In the genomic region with DNA sequence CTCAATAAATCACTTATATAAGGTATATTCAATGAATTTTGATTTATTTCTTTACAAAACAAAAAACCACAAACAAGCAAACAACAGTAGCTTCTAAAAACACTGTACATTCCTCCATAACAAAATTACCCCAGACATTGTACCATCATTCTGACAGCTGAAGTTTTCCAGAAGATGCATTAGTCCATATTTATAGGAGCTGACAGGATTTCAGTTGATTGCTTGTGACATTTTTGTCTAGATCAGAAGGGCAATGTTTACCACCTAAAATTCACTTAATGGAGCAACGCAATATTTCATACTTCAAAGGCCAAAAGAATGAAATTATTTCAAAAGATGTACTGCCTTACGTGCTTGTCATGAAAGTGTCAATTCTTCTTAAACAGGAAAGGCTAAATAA, we compare ENCODE assay signal across 24 cellular contexts.
"Had no signal": no experiment of that assay in that cellular context is flagged by ENCODE, and none has a peak within 500 bp of the region (broad histone marks: within the 10 kb centered on the region; RNA-seq: fewer than 3 reads in every experiment).

No MANE protein-coding gene starts in this region.

- H3K9me3 Mint-ChIP-seq: naive B cell had no signal

- H3K36me3 ChIP-seq: esophagus squamous epithelium, gastrocnemius medialis, heart right ventricle, left lung, lower lobe of right lung had no signal

- H3K4me3 ChIP-seq: coronary artery, dorsolateral prefrontal cortex, esophagus squamous epithelium, gastrocnemius medialis, heart right ventricle, left lung, lower lobe of right lung, mucosa of descending colon had no signal

- H3K36me3 Mint-ChIP-seq: naive B cell had no signal

- H3K27me3 ChIP-seq: dorsolateral prefrontal cortex, gastrocnemius medialis, heart right ventricle, left lung had no signal

- H3K9me3 ChIP-seq: esophagus squamous epithelium, gastrocnemius medialis, heart right ventricle, left lung, lower lobe of right lung, mucosa of descending colon had no signal

- H3K27ac ChIP-seq: coronary artery, dorsolateral prefrontal cortex, epithelial cell of prostate, esophagus squamous epithelium, gastrocnemius medialis, heart right ventricle, left lung, lower lobe of right lung had no signal

- H3K27ac Mint-ChIP-seq: mesothelial cell of epicardium, naive B cell had no signal

- H3K4me1 ChIP-seq: esophagus squamous epithelium, gastrocnemius medialis, left lung, lower lobe of right lung had no signal

- ATAC-seq: esophagus mucosa, gastrocnemius medialis, heart right ventricle, left cardiac atrium, left lung, left ventricle myocardium superior, lower lobe of right lung, mucosa of descending colon had no signal

- H3K4me3 Mint-ChIP-seq: mesothelial cell of epicardium, naive B cell had no signal

- DNase-seq: dermis blood vessel endothelial cell; dorsolateral prefrontal cortex; effector CD4-positive, alpha-beta T cell; effector memory CD4-positive, alpha-beta T cell; erythroblast; esophagus squamous epithelium; foreskin fibroblast; foreskin melanocyte; gastrocnemius medialis; glutamatergic neuron; head of caudate nucleus; heart right ventricle; hippocampal formation; left cardiac atrium; left lung; left ventricle myocardium superior; lower lobe of right lung; mesenchymal stem cell; mucosa of descending colon; naive B cell had no signal
